Comparison of ENCODE assay signal across 35 cellular contexts in the genomic region with DNA sequence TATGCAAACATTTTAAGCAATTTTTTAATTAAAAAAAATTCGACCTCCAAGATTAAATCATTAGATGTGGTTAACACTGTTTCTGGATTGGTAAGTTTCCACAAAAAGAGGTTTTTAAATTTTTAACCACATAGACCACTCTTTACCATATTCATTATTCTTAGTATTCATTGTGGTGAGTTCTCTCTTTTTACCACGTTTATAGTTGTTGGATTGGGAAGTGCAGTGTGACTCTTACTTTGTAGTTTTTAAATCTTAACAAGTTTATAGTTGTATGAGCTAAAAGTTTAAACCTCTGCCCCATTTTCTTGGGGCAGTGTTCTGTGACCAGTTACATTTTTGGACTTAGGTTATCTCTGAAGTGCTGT. TPM values are rescaled to one million over a fixed set of nuclear protein-coding genes. Genes with fewer than 3 reads are reported as not detected.
DNase-seq lines count a peak whose midpoint lies in the region; ATAC-seq, FAIRE-seq and TF ChIP-seq lines count a peak whose summit lies in the region.
"Had no signal": no experiment of that assay in that cellular context is flagged by ENCODE, and none has a peak within 500 bp of the region (broad histone marks: within the 10 kb centered on the region; RNA-seq: fewer than 3 reads in every experiment).

No MANE protein-coding gene starts in this region.

- peak overlapping the region; percentile 85 for H3K27ac Mint-ChIP-seq in activated T-helper 17 cell treated with anti-CD3 and anti-CD28 coated beads, Interleukin-2, amount 50 U/mL, for 72 hours
- peak overlapping the region; percentile 51 for H3K27ac Mint-ChIP-seq in memory B cell
- H3K27ac Mint-ChIP-seq in stimulated activated naive CD8-positive, alpha-beta T cell treated with anti-CD3 and anti-CD28 coated beads, Interleukin-15, amount 100 ng/mL, for 72 hours: no peak overlapping the region

- peaks cover 92% of the 10 kb centered on the region for H3K36me3 ChIP-seq in right atrium auricular region
- peaks cover 68% of the 10 kb centered on the region for H3K36me3 ChIP-seq in HAP-1 (replicated peaks)

- TF ChIP-seq POLR2A in GM12891 (IDR thresholded peaks at IDR 0.05; ENCODE audit: low read depth, low read length): no peak

- in situ Hi-C loops in HAP-1 (cut with MboI; ENCODE audit: low sequenced_read_pairs): loop anchor here (25.0 kb wide), 1 partner anchor 177 kb away; the partner anchor contains the start of gene IFT81

- no peaks in the 10 kb centered on the region for H3K27me3 ChIP-seq in right atrium auricular region
- H3K27me3 ChIP-seq in HAP-1 (ENCODE audit: low read depth): no peaks in the 10 kb centered on the region
- H3K27me3 ChIP-seq: BLaER1 treated with 17β-estradiol and CSF1 and Interleukin-3, amounts not matched to agents 10 nM and 100 nM; cardiac muscle cell; left lung; SJSA1 had no signal

- H3K4me1 ChIP-seq in right atrium auricular region: peaks cover 0 to 64% of the 10 kb centered on the region in 2 donors
- H3K4me1 ChIP-seq in HAP-1: peaks cover 8% of the 10 kb centered on the region
- H3K4me1 ChIP-seq: SJSA1 had no signal

- peak overlapping the region; percentile 52 to 100 for H3K27ac ChIP-seq in right atrium auricular region
- H3K27ac ChIP-seq: BLaER1 treated with 17β-estradiol and CSF1 and Interleukin-3, amounts not matched to agents 10 nM and 100 nM; left lung; SJSA1 had no signal

- ATAC-seq in Right ventricle myocardium superior (ENCODE audit: poor library complexity): no peak
- no peak for ATAC-seq in activated T-helper 17 cell treated with anti-CD3 and anti-CD28 coated beads, Interleukin-2, amount 50 U/mL, for 72 hours (replicated peaks)
- ATAC-seq in memory B cell (ENCODE audit: low read depth): no peak
- ATAC-seq in stimulated activated naive CD8-positive, alpha-beta T cell treated with anti-CD3 and anti-CD28 coated beads, Interleukin-15, amount 100 ng/mL, for 72 hours: peak; percentile 48

- DNase-seq in right atrium auricular region (ENCODE audit: low spot score) (no peak), Right ventricle myocardium superior (no peak), memory B cell (ENCODE audit: low spot score in 2 of 2) (no peak), GM12891 (ENCODE audit: insufficient read length, low spot score) (no peak), HAP-1 (ENCODE audit: low spot score in 2 of 2) (no peak)
- no peak for DNase-seq in stimulated activated naive CD8-positive, alpha-beta T cell treated with anti-CD3 and anti-CD28 coated beads, Interleukin-15, amount 100 ng/mL, for 72 hours
- DNase-seq in stimulated activated naive CD4-positive, alpha-beta T cell (lab: John Stamatoyannopoulos, UW): no peak
- DNase-seq: activated CD4-positive, CD25-positive, alpha-beta regulatory T cell treated with anti-CD3 and anti-CD28 coated beads, Interleukin-2, amount 50 U/mL, for 72 hours; activated naive CD4-positive, alpha-beta T cell treated with Interleukin-2 at 50 U/mL for 16 hours; activated T-cell treated with anti-CD3 and anti-CD28 coated beads, Interleukin-2, amount 50 U/mL, for 1 hour; anterior cingulate cortex; Caco-2; dermis blood vessel endothelial cell; DMS79; GF-D8; H9; left lung; naive B cell; NCI-H1105; NCI-H1930; NCI-H526 treated with DMSO at 0.1 percent for 48 hours; occipital lobe; stimulated activated CD4-positive, alpha-beta T cell treated with anti-CD3 and anti-CD28 coated beads, Interleukin-1b, Interleukin-23, amount 100 ng/mL, for 48 hours; stimulated activated CD8-positive, alpha-beta memory T cell treated with anti-CD3 and anti-CD28 coated beads, Interleukin-4, amount 100 ng/mL, for 48 hours; T-helper 1 cell had no signal

- FAIRE-seq in GM12891 (lab: Jason Lieb, UNC): no peak
- FAIRE-seq: endometrium, GM18507, RCC 7860, TTC549 had no signal

- intact Hi-C loops in Right ventricle myocardium superior (cut with DNase I): no loop called here

- no peaks in the 10 kb centered on the region for H3K27me3 Mint-ChIP-seq in activated T-helper 17 cell treated with anti-CD3 and anti-CD28 coated beads, Interleukin-2, amount 50 U/mL, for 72 hours
- H3K27me3 Mint-ChIP-seq in memory B cell: no peaks in the 10 kb centered on the region
- H3K27me3 Mint-ChIP-seq in stimulated activated naive CD8-positive, alpha-beta T cell treated with anti-CD3 and anti-CD28 coated beads, Interleukin-15, amount 100 ng/mL, for 72 hours: no peaks in the 10 kb centered on the region
- H3K27me3 Mint-ChIP-seq: naive B cell had no signal

- H3K4me3 ChIP-seq in right atrium auricular region (peak overlapping the region in 1 of 2 donors; percentile 13), HAP-1 (no peak overlapping the region)
- H3K4me3 ChIP-seq: BLaER1 treated with 17β-estradiol and CSF1 and Interleukin-3, amounts not matched to agents 10 nM and 100 nM; left lung; SJSA1; smooth muscle cell had no signal

- peak overlapping the region; percentile 48 for H3K4me3 Mint-ChIP-seq in activated T-helper 17 cell treated with anti-CD3 and anti-CD28 coated beads, Interleukin-2, amount 50 U/mL, for 72 hours
- no peak overlapping the region for H3K4me3 Mint-ChIP-seq in memory B cell
- H3K4me3 Mint-ChIP-seq in stimulated activated naive CD8-positive, alpha-beta T cell treated with anti-CD3 and anti-CD28 coated beads, Interleukin-15, amount 100 ng/mL, for 72 hours: no peak overlapping the region
- H3K4me3 Mint-ChIP-seq: H9, mesothelial cell of epicardium, naive B cell had no signal

- peaks cover 100% of the 10 kb centered on the region for H3K36me3 Mint-ChIP-seq in activated T-helper 17 cell treated with anti-CD3 and anti-CD28 coated beads, Interleukin-2, amount 50 U/mL, for 72 hours (ENCODE audit: low read depth)
- H3K36me3 Mint-ChIP-seq in memory B cell: peaks cover 14% of the 10 kb centered on the region

- no peak for TF ChIP-seq CTCF in right atrium auricular region (IDR thresholded peaks at IDR 0.05)

- H3K9me3 Mint-ChIP-seq in activated T-helper 17 cell treated with anti-CD3 and anti-CD28 coated beads, Interleukin-2, amount 50 U/mL, for 72 hours: no peaks in the 10 kb centered on the region
- H3K9me3 Mint-ChIP-seq in memory B cell: no peaks in the 10 kb centered on the region
- H3K9me3 Mint-ChIP-seq in stimulated activated naive CD8-positive, alpha-beta T cell treated with anti-CD3 and anti-CD28 coated beads, Interleukin-15, amount 100 ng/mL, for 72 hours: no peaks in the 10 kb centered on the region
- H3K9me3 Mint-ChIP-seq: H9, mesothelial cell of epicardium, naive B cell had no signal

- H3K4me1 Mint-ChIP-seq in activated T-helper 17 cell treated with anti-CD3 and anti-CD28 coated beads, Interleukin-2, amount 50 U/mL, for 72 hours: peaks cover 25% of the 10 kb centered on the region
- peaks cover 15% of the 10 kb centered on the region for H3K4me1 Mint-ChIP-seq in memory B cell
- H3K4me1 Mint-ChIP-seq in stimulated activated naive CD8-positive, alpha-beta T cell treated with anti-CD3 and anti-CD28 coated beads, Interleukin-15, amount 100 ng/mL, for 72 hours: peaks cover 55% of the 10 kb centered on the region

- no peaks in the 10 kb centered on the region for H3K9me3 ChIP-seq in right atrium auricular region
- no peaks in the 10 kb centered on the region for H3K9me3 ChIP-seq in HAP-1
- H3K9me3 ChIP-seq: BLaER1 treated with 17β-estradiol and CSF1 and Interleukin-3, amounts not matched to agents 10 nM and 100 nM; Caco-2; left lung; SJSA1 had no signal

TF ChIP-seq in GM12891, 5 proteins besides CTCF, POLR2A, EP300 and RAD21:
- TF ChIP-seq SPI1 (IDR thresholded peaks at IDR 0.05; ENCODE audit: low read depth, low read length) (no peak), PAX5 (IDR thresholded peaks at IDR 0.05; ENCODE audit: insufficient read depth, low read length, severe bottlenecking) (no peak), POLR2AphosphoS5 (IDR thresholded peaks at IDR 0.05; ENCODE audit: low read depth, low read length) (no peak), POU2F2 (IDR thresholded peaks at IDR 0.05; ENCODE audit: low read depth, low read length) (no peak), TAF1 (IDR thresholded peaks at IDR 0.05; ENCODE audit: low read depth, low read length) (no peak)

RNA-seq across cellular contexts. Expression of gene ATP2A2, which starts 8.6 kb away (rescaled TPM):
- total RNA-seq in right atrium auricular region (1,000 to 10,000 TPM; 1,597 to 3,086 TPM), Right ventricle myocardium superior (3,087 TPM)
- 100 to 1,000 TPM; 135 to 261 TPM for total RNA-seq in activated T-helper 17 cell treated with anti-CD3 and anti-CD28 coated beads, Interleukin-2, amount 50 U/mL, for 72 hours
- 60.1 TPM for polyA plus RNA-seq in GM12891 (2012; ENCODE audit: low read depth, missing spikeins)

Comparison
In these comparisons a context has a peak if more than half of its experiments do, and no peak if none do; other contexts are left out.
1. H3K27ac Mint-ChIP-seq: peak in activated T-helper 17 cell treated with anti-CD3 and anti-CD28 coated beads, Interleukin-2, amount 50 U/mL, for 72 hours (single experiment) and memory B cell (single experiment); none in stimulated activated naive CD8-positive, alpha-beta T cell treated with anti-CD3 and anti-CD28 coated beads, Interleukin-15, amount 100 ng/mL, for 72 hours (0 of 2).
2. RNA of gene ATP2A2, which starts 8.6 kb away (total RNA-seq): 3,087 TPM in Right ventricle myocardium superior (single experiment) and 1,597 to 3,086 TPM in right atrium auricular region; 135 to 261 TPM in activated T-helper 17 cell treated with anti-CD3 and anti-CD28 coated beads, Interleukin-2, amount 50 U/mL, for 72 hours; every median in the first group is over 4 times any median in the second.